Comparison of ENCODE assay signal across 25 cellular contexts in genomic region chr11:3177931-3178330, GRCh38. TPM values are rescaled to one million over a fixed set of nuclear protein-coding genes. Genes with fewer than 3 reads are reported as not detected.
DNase-seq lines count a peak whose midpoint lies in the region; ATAC-seq and TF ChIP-seq lines count a peak whose summit lies in the region.
"Had no signal": no experiment of that assay in that cellular context is flagged by ENCODE, and none has a peak within 500 bp of the region (broad histone marks: within the 10 kb centered on the region; RNA-seq: fewer than 3 reads in every experiment).

No MANE protein-coding gene starts in this region.

- H3K36me3 Mint-ChIP-seq in WTC11: peaks cover 8% of the 10 kb centered on the region; the same call in 1 of the 2 replicates
- H3K36me3 Mint-ChIP-seq: CD14-positive monocyte had no signal

- ATAC-seq in WTC11 (no peak), HG02885 (IDR thresholded peaks at IDR 0.05; ENCODE audit: poor library complexity, unreplicated experiment) (no peak)
- no peak for ATAC-seq in activated CD4-positive, CD25-positive, alpha-beta regulatory T cell treated with anti-CD3 and anti-CD28 coated beads, Interleukin-2, amount 50 U/mL, for 24 hours
- ATAC-seq: activated naive CD4-positive, alpha-beta T cell treated with anti-CD3 and anti-CD28 coated beads, Interleukin-2, amount 50 U/mL, for 72 hours; left colon; Panc1; psoas muscle had no signal

- no peak overlapping the region for H3K4me3 Mint-ChIP-seq in WTC11
- H3K4me3 Mint-ChIP-seq: CD14-positive monocyte, mesothelial cell of epicardium, neural crest cell had no signal

- no peaks in the 10 kb centered on the region for H3K4me1 Mint-ChIP-seq in WTC11
- H3K4me1 Mint-ChIP-seq: CD14-positive monocyte, mesothelial cell of epicardium, neural crest cell had no signal

- DNase-seq in AG10803 (ENCODE audit: low read depth) (peak; percentile 53), HCEC 1CT (peak; percentile 35), SW480 (ENCODE audit: low spot score) (peak; percentile 56), fibroblast of peridontal ligament (ENCODE audit: extremely low read depth) (peak; percentile 55), WTC11 (ENCODE audit: low spot score) (no peak)
- DNase-seq in activated CD4-positive, alpha-beta T cell treated with anti-CD3 and anti-CD28 coated beads for 48 hours: no peak
- DNase-seq: ACHN; activated CD4-positive, alpha-beta T cell treated with anti-CD3 and anti-CD28 coated beads for 1 hour; erythroblast; KG1; left colon; NCI-H2171 treated with DMSO at 0.1 percent for 48 hours; NCI-H774; psoas muscle; SK-N-SH; stimulated activated CD8-positive, alpha-beta memory T cell treated with anti-CD3 and anti-CD28 coated beads, Interleukin-4, amount 100 ng/mL, for 48 hours; T-helper 9 cell had no signal

- H3K4me3 ChIP-seq in AG10803 (ENCODE audit: low read length): no peak overlapping the region
- H3K4me3 ChIP-seq: cardiac muscle cell, psoas muscle had no signal

- POLR2A ChIA-PET in WTC11 (lab: Charles Lee): no interaction called here

- H3K27ac Mint-ChIP-seq in WTC11: no peak overlapping the region
- H3K27ac Mint-ChIP-seq: activated naive CD4-positive, alpha-beta T cell treated with anti-CD3 and anti-CD28 coated beads, Interleukin-2, amount 50 U/mL, for 72 hours; CD14-positive monocyte; mesothelial cell of epicardium had no signal

- CTCF ChIA-PET in WTC11 (lab: Charles Lee): no interaction called here

- no peak for TF ChIP-seq CTCF in AG10803 (conservative IDR thresholded peaks at IDR 0.05; ENCODE audit: low read length)
- TF ChIP-seq CTCF in WTC11 (IDR thresholded peaks at IDR 0.05): no peak

- H3K27me3 Mint-ChIP-seq in WTC11 (ENCODE audit: low read depth): peaks cover 16% of the 10 kb centered on the region

- H3K9me3 Mint-ChIP-seq in WTC11: peaks cover 39% of the 10 kb centered on the region

TF ChIP-seq in WTC11, 78 proteins besides CTCF, POLR2A, EP300 and RAD21:
- no peak for TF ChIP-seq ZBTB43 (CRISPR knock-in tag; IDR thresholded peaks at IDR 0.05)
- TF ChIP-seq, protein P1, sequence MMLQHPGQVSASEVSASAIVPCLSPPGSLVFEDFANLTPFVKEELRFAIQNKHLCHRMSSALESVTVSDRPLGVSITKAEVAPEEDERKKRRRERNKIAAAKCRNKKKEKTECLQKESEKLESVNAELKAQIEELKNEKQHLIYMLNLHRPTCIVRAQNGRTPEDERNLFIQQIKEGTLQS (CRISPR knock-in tag; conservative IDR thresholded peaks at IDR 0.05): no peak
- no peak for TF ChIP-seq TP53 (CRISPR knock-in tag; IDR thresholded peaks at IDR 0.05)
- TF ChIP-seq IRF2 (CRISPR knock-in tag; IDR thresholded peaks at IDR 0.05; ENCODE audit: borderline replicate concordance, low read depth): no peak
- TF ChIP-seq OVOL2 (CRISPR knock-in tag; IDR thresholded peaks at IDR 0.05; ENCODE audit: borderline replicate concordance): no peak
- TF ChIP-seq, protein P2, sequence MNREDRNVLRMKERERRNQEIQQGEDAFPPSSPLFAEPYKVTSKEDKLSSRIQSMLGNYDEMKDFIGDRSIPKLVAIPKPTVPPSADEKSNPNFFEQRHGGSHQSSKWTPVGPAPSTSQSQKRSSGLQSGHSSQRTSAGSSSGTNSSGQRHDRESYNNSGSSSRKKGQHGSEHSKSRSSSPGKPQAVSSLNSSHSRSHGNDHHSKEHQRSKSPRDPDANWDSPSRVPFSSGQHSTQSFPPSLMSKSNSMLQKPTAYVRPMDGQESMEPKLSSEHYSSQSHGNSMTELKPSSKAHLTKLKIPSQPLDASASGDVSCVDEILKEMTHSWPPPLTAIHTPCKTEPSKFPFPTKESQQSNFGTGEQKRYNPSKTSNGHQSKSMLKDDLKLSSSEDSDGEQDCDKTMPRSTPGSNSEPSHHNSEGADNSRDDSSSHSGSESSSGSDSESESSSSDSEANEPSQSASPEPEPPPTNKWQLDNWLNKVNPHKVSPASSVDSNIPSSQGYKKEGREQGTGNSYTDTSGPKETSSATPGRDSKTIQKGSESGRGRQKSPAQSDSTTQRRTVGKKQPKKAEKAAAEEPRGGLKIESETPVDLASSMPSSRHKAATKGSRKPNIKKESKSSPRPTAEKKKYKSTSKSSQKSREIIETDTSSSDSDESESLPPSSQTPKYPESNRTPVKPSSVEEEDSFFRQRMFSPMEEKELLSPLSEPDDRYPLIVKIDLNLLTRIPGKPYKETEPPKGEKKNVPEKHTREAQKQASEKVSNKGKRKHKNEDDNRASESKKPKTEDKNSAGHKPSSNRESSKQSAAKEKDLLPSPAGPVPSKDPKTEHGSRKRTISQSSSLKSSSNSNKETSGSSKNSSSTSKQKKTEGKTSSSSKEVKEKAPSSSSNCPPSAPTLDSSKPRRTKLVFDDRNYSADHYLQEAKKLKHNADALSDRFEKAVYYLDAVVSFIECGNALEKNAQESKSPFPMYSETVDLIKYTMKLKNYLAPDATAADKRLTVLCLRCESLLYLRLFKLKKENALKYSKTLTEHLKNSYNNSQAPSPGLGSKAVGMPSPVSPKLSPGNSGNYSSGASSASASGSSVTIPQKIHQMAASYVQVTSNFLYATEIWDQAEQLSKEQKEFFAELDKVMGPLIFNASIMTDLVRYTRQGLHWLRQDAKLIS (CRISPR knock-in tag; IDR thresholded peaks at IDR 0.05; ENCODE audit: borderline replicate concordance): no peak
- TF ChIP-seq FOXJ3 (CRISPR knock-in tag; IDR thresholded peaks at IDR 0.05; ENCODE audit: borderline replicate concordance): no peak

RNA-seq across cellular contexts. Expression of gene OSBPL5, which starts 12.8 kb away (rescaled TPM):
- total RNA-seq in WTC11 (2021): 13.1 to 17.7 TPM (median 14.8 TPM) in 3 replicates

RNA-seq across cellular contexts. Expression of gene MRGPRG, which starts 40.7 kb away (rescaled TPM):
- not detected in 3 replicates for total RNA-seq in WTC11 (2021)
- total RNA-seq: activated naive CD4-positive, alpha-beta T cell treated with anti-CD3 and anti-CD28 coated beads, Interleukin-2, amount 50 U/mL, for 72 hours; cardiac muscle cell; left colon; mesothelial cell of epicardium; neural crest cell; psoas muscle had no signal

RNA-seq across cellular contexts. Expression of gene MRGPRE, which starts 54.3 kb away (rescaled TPM):
- not detected in 3 replicates for total RNA-seq in WTC11 (2021)
- total RNA-seq: activated naive CD4-positive, alpha-beta T cell treated with anti-CD3 and anti-CD28 coated beads, Interleukin-2, amount 50 U/mL, for 72 hours; cardiac muscle cell; left colon; mesothelial cell of epicardium; neural crest cell; psoas muscle had no signal

Comparison
In these comparisons a context has a peak if more than half of its experiments do, and no peak if none do; other contexts are left out.
1. DNase-seq: peak in AG10803 (single experiment), HCEC 1CT (single experiment), SW480 (single experiment) and fibroblast of peridontal ligament (single experiment); none in activated CD4-positive, alpha-beta T cell treated with anti-CD3 and anti-CD28 coated beads for 48 hours (single experiment) and WTC11 (single experiment).